8 cellular contexts compared by ENCODE assay signal in the genomic region with DNA sequence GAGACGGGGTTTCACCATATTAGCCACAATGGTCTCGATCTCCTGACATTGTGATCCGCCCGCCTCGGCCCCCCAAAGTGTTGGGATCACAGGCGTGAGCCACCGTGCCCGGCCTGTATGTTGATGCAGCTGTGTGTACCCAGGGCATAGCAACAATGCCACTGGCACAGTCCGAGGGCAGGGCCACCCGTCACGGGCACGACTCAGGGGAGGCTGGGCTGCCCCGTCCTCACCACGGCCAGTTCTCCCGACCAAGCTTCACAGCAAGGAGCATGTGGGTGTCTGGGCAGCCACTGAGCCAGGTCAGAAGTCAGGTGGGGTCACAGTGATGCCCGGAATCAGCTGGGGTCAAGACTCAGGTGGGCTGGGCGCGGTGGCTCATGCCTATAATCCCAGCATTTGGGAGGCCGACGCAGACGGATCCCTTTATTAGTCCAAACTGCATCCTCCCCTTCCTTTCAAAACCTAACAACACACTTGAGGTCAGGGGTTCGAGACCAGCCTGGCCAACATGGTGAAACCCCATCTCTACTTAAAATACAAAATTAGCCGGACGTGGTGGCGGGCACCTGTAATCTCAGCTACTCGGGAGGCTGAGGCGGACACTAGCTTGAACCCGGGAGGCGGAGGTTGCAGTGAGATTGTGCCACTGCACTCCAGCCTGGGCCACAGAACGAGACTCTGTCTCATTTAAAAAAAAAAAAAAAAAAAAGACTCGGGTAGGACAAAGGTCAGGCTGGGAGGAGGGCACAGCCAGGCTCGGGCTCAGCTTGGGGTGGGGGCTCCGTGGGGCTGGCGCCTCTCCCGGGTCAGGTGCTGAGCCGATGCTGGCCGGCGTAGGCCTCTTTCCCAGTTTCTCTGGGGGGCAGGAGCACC. TPM values are rescaled to one million over a fixed set of nuclear protein-coding genes. Genes with fewer than 3 reads are reported as not detected.
A peak's percentile ranks its signal among the peaks of the same experiment; 100 is the strongest.
DNase-seq lines count a peak whose midpoint lies in the region; ATAC-seq, FAIRE-seq and TF ChIP-seq lines count a peak whose summit lies in the region.

No MANE protein-coding gene starts in this region.

- H3K27me3 ChIP-seq in smooth muscle cell (ENCODE audit: low read depth) = no peaks in the 10 kb centered on the region

- whole genome bisulfite sequencing in smooth muscle cell (ENCODE audit: low lambda C conversion rate) = 75% methylated on average over 38 of the region's 38 CpGs

- no peaks in the 10 kb centered on the region for H3K9me3 ChIP-seq in HEK293 (ENCODE audit: control insufficient read depth, insufficient read depth, low read depth, low read length)
- no peaks in the 10 kb centered on the region for H3K9me3 ChIP-seq in smooth muscle cell (replicated peaks; ENCODE audit: low read depth)

- H3K27ac ChIP-seq in HEK293 (ENCODE audit: extremely low read depth, low read depth, low read length) (peak overlapping the region; percentile 96; the same call in 1 of the 2 replicates), smooth muscle cell (ENCODE audit: low read depth) (no peak overlapping the region)

- H3K9ac ChIP-seq in smooth muscle cell (ENCODE audit: low read depth) = peak overlapping the region; percentile 91

- H3K36me3 ChIP-seq in HEK293 (ENCODE audit: control insufficient read depth in 2 of 2, insufficient read depth in 1 of 2, low read length in 2 of 2) = peaks cover 0 to 7% of the 10 kb centered on the region in 2 experiments; a peak in 1 of 3 replicates
- H3K36me3 ChIP-seq in smooth muscle cell (ENCODE audit: low read depth) = no peaks in the 10 kb centered on the region

- FAIRE-seq in HTR-8/SVneo (lab: Jason Lieb, UNC) = no peak

- H3K4me3 ChIP-seq in HEK293 (ENCODE audit: low read depth, low read length) (peak overlapping the region; percentile 89), iPS-11a (ENCODE audit: low read depth, low read length) (peak overlapping the region; percentile 72), smooth muscle cell (peak overlapping the region; percentile 90)

- peak overlapping the region; percentile 89 for H3K27ac Mint-ChIP-seq in activated CD8-positive, alpha-beta T cell treated with anti-CD3 and anti-CD28 coated beads, Interleukin-2, amount 10 ng/mL, durations not matched to agents 7 days and 5 days

- H3K4me1 Mint-ChIP-seq in activated CD8-positive, alpha-beta T cell treated with anti-CD3 and anti-CD28 coated beads, Interleukin-2, amount 10 ng/mL, durations not matched to agents 7 days and 5 days (ENCODE audit: low read depth) = peaks cover 22% of the 10 kb centered on the region

- peaks cover 6% of the 10 kb centered on the region for H3F3A ChIP-seq in smooth muscle cell (ENCODE audit: low read depth)

- H3K79me2 ChIP-seq in smooth muscle cell (ENCODE audit: low read depth) = peaks cover 33% of the 10 kb centered on the region

- peak overlapping the region; percentile 96 for H3K4me2 ChIP-seq in smooth muscle cell

- CTCF ChIA-PET in HEK293 (lab: Yijun Ruan, JAX) = interaction anchor here (0.6 to 6.4 kb wide), 2 partner anchors 20 to 66 kb away, joined by 3 to 49 read pairs; no protein-coding TSS in a partner anchor
- CTCF ChIA-PET in activated CD8-positive, alpha-beta T cell treated with anti-CD3 and anti-CD28 coated beads, Interleukin-2, amount 10 ng/mL, durations not matched to agents 7 days and 5 days (lab: Charles Lee) = interaction anchor here (1.1 to 6.1 kb wide), 3 partner anchors 11 to 23 kb away, joined by 3 to 87 read pairs (median 24); partner anchors contain the start of gene TPGS1

- peaks cover 4% of the 10 kb centered on the region for H3K36me3 Mint-ChIP-seq in activated CD8-positive, alpha-beta T cell treated with anti-CD3 and anti-CD28 coated beads, Interleukin-2, amount 10 ng/mL, durations not matched to agents 7 days and 5 days (ENCODE audit: low read depth)

- no peak for TF ChIP-seq CTCF in HEK293 (tag by site-specific recombination; IDR thresholded peaks at IDR 0.05)
- no peak for TF ChIP-seq CTCF in smooth muscle cell (IDR thresholded peaks at IDR 0.05; ENCODE audit: borderline replicate concordance, insufficient read depth, poor library complexity, severe bottlenecking)

- POLR2A ChIA-PET in HEK293 (lab: Yijun Ruan, JAX) = interaction anchor here (0.6 to 3.8 kb wide), 7 partner anchors 8 to 188 kb away, joined by 3 to 35 read pairs (median 6); partner anchors contain the start of gene BSG
- POLR2A ChIA-PET in activated CD8-positive, alpha-beta T cell treated with anti-CD3 and anti-CD28 coated beads, Interleukin-2, amount 10 ng/mL, durations not matched to agents 7 days and 5 days (lab: Charles Lee) = interaction anchor here (0.7 to 3.2 kb wide), 5 partner anchors 9 to 42 kb away, joined by 3 to 14 read pairs (median 9); partner anchors contain the start of genes BSG and TPGS1

- no peak for ATAC-seq in activated CD8-positive, alpha-beta T cell treated with anti-CD3 and anti-CD28 coated beads, Interleukin-2, amount 10 ng/mL, durations not matched to agents 7 days and 5 days
- ATAC-seq in HG02981 (IDR thresholded peaks at IDR 0.05; ENCODE audit: unreplicated experiment) = no peak

- H2AFZ ChIP-seq in smooth muscle cell (ENCODE audit: low read depth) = no peak overlapping the region

- peaks cover 3% of the 10 kb centered on the region for H3K27me3 Mint-ChIP-seq in activated CD8-positive, alpha-beta T cell treated with anti-CD3 and anti-CD28 coated beads, Interleukin-2, amount 10 ng/mL, durations not matched to agents 7 days and 5 days (ENCODE audit: low read depth)

- peaks cover 26% of the 10 kb centered on the region for H4K20me1 ChIP-seq in smooth muscle cell (ENCODE audit: low read depth)

- no peak for DNase-seq in activated CD8-positive, alpha-beta T cell treated with anti-CD3 and anti-CD28 coated beads, Interleukin-2, amount 10 ng/mL, durations not matched to agents 7 days and 5 days
- DNase-seq in smooth muscle cell (lab: John Stamatoyannopoulos, UW; ENCODE audit: unreplicated experiment) (no peak), NCI-H524 (lab: John Stamatoyannopoulos, UW) (no peak), iPS-NIHi11 (ENCODE audit: low spot score) (no peak), HTR-8/SVneo (ENCODE audit: insufficient read length, low spot score) (no peak)

- no peaks in the 10 kb centered on the region for H3K9me3 Mint-ChIP-seq in activated CD8-positive, alpha-beta T cell treated with anti-CD3 and anti-CD28 coated beads, Interleukin-2, amount 10 ng/mL, durations not matched to agents 7 days and 5 days (ENCODE audit: insufficient read depth)

- H3K4me1 ChIP-seq in HEK293 (ENCODE audit: control insufficient read depth, insufficient read depth, low read length) = peaks cover 7% of the 10 kb centered on the region
- peaks cover 11% of the 10 kb centered on the region for H3K4me1 ChIP-seq in smooth muscle cell (ENCODE audit: low read depth)

- peak overlapping the region; percentile 78 for H3K4me3 Mint-ChIP-seq in activated CD8-positive, alpha-beta T cell treated with anti-CD3 and anti-CD28 coated beads, Interleukin-2, amount 10 ng/mL, durations not matched to agents 7 days and 5 days

TF ChIP-seq in HEK293, 187 proteins besides CTCF, POLR2A, EP300 and RAD21:
- 0 out of 2 replicates have a peak, but pooled peaks have one; percentile 31 for TF ChIP-seq HIC1 (tag by site-specific recombination; IDR thresholded peaks at IDR 0.05)
- peak; percentile 47 for TF ChIP-seq GLIS1 (tag by site-specific recombination; IDR thresholded peaks at IDR 0.05)
- no peak for TF ChIP-seq REPIN1 (tag by site-specific recombination; IDR thresholded peaks at IDR 0.05; ENCODE audit: low read depth)
TF ChIP-seq in HEK293: peak in this region for 2.

RNA-seq across cellular contexts. Expression of gene CDC34, which starts 1.2 kb away (rescaled TPM):
- total RNA-seq in activated CD8-positive, alpha-beta T cell treated with anti-CD3 and anti-CD28 coated beads, Interleukin-2, amount 10 ng/mL, durations not matched to agents 7 days and 5 days = 10 to 100 TPM; 49.0 to 53.0 TPM
- total RNA-seq in smooth muscle cell = 67.7 and 72.7 TPM in 2 replicates
- 151 and 159 TPM in 2 replicates for polyA plus RNA-seq in smooth muscle cell

RNA-seq across cellular contexts. Expression of gene GZMM, which starts 13.5 kb away (rescaled TPM):
- 10 to 100 TPM; 86.9 to 87.3 TPM for total RNA-seq in activated CD8-positive, alpha-beta T cell treated with anti-CD3 and anti-CD28 coated beads, Interleukin-2, amount 10 ng/mL, durations not matched to agents 7 days and 5 days
- total RNA-seq in smooth muscle cell = not detected in 2 replicates
- polyA plus RNA-seq in smooth muscle cell = 0.23 and 0.64 TPM in 2 replicates

RNA-seq across cellular contexts. Expression of gene TPGS1, which starts 23.1 kb away (rescaled TPM):
- total RNA-seq in activated CD8-positive, alpha-beta T cell treated with anti-CD3 and anti-CD28 coated beads, Interleukin-2, amount 10 ng/mL, durations not matched to agents 7 days and 5 days = 10 to 100 TPM; 20.1 to 20.7 TPM
- total RNA-seq in smooth muscle cell = 14.6 and 20.5 TPM in 2 replicates
- 49.3 and 51.3 TPM in 2 replicates for polyA plus RNA-seq in smooth muscle cell

RNA-seq across cellular contexts. Expression of gene MADCAM1, which starts 34.1 kb away (rescaled TPM):
- total RNA-seq in activated CD8-positive, alpha-beta T cell treated with anti-CD3 and anti-CD28 coated beads, Interleukin-2, amount 10 ng/mL, durations not matched to agents 7 days and 5 days = under 1 TPM; 0.16 to 0.39 TPM
- not detected in 2 replicates for total RNA-seq in smooth muscle cell
- polyA plus RNA-seq in smooth muscle cell = 0.24 TPM in 1 of 2 replicates, not detected in the other

RNA-seq across cellular contexts. Expression of gene BSG, which starts 42.0 kb away (rescaled TPM):
- total RNA-seq in activated CD8-positive, alpha-beta T cell treated with anti-CD3 and anti-CD28 coated beads, Interleukin-2, amount 10 ng/mL, durations not matched to agents 7 days and 5 days = 100 to 1,000 TPM; 207 to 217 TPM
- total RNA-seq in smooth muscle cell = 431 and 469 TPM in 2 replicates
- 971 and 1,057 TPM in 2 replicates for polyA plus RNA-seq in smooth muscle cell

Comparison
In these comparisons a context has a peak if more than half of its experiments do, and no peak if none do; other contexts are left out.
1. RNA of gene GZMM, which starts 13.5 kb away (total RNA-seq): 86.9 to 87.3 TPM in activated CD8-positive, alpha-beta T cell treated with anti-CD3 and anti-CD28 coated beads, Interleukin-2, amount 10 ng/mL, durations not matched to agents 7 days and 5 days; not detected in smooth muscle cell; every median in the first group is over 10 times any median in the second.
2. Peak in every context shown above with its lines, with median percentiles within 50 percentile points of each other: H3K4me3 ChIP-seq.